24 cellular contexts compared by ENCODE assay signal in genomic region chr2:149473538-149473937, GRCh38.
"Had no signal": no experiment of that assay in that cellular context is flagged by ENCODE, and none has a peak within 500 bp of the region (broad histone marks: within the 10 kb centered on the region; RNA-seq: fewer than 3 reads in every experiment).

No MANE protein-coding gene starts in this region.

- H3K9me3 ChIP-seq: gastrocnemius medialis, heart left ventricle, neutrophil, prostate gland, sigmoid colon, stomach, thyroid gland, vagina had no signal

- H3K4me1 ChIP-seq: gastrocnemius medialis, heart left ventricle, prostate gland, sigmoid colon, stomach, vagina had no signal

- ATAC-seq: gastrocnemius medialis; heart left ventricle; left lobe of liver; natural killer cell treated with Interleukin-12 subunit alpha and Interleukin-12 subunit beta and Interleukin-15 and Interleukin-18, amount 100 ng/mL, for 72 hours; right cardiac atrium; stimulated activated effector memory CD8-positive, alpha-beta T cell treated with anti-CD3 and anti-CD28 coated beads, Interleukin-12 subunit alpha, Interleukin-12 subunit beta, amount 100 ng/mL, for 72 hours had no signal

- H3K36me3 ChIP-seq: gastrocnemius medialis, heart left ventricle, neutrophil, prostate gland, sigmoid colon, stomach, thyroid gland, vagina had no signal

- DNase-seq: dermis blood vessel endothelial cell; effector memory CD4-positive, alpha-beta T cell; foreskin fibroblast; gastrocnemius medialis; heart left ventricle; right cardiac atrium; sigmoid colon; stimulated activated CD4-positive, alpha-beta T cell treated with anti-CD3 and anti-CD28 coated beads, Interleukin-2, amount 100 ng/mL, for 24 hours; stimulated activated CD4-positive, alpha-beta T cell treated with anti-CD3 and anti-CD28 coated beads, Interleukin-4, amount 100 ng/mL, for 24 hours; stimulated activated naive CD4-positive, alpha-beta T cell treated with Interleukin-2 at 50 U/mL for 16 hours; stomach; thyroid gland; trophoblast cell had no signal

- H3K27me3 ChIP-seq: gastrocnemius medialis, hepatocyte, neutrophil, sigmoid colon, stomach, thyroid gland, vagina had no signal

- H3K4me3 ChIP-seq: coronary artery, gastrocnemius medialis, heart left ventricle, hepatocyte, lung, prostate gland, sigmoid colon, stomach, thyroid gland, vagina had no signal

- FAIRE-seq: endothelial cell of umbilical vein, islet of Langerhans had no signal

- H3K27ac ChIP-seq: coronary artery, gastrocnemius medialis, heart left ventricle, hepatocyte, neutrophil, prostate gland, sigmoid colon, stomach, thyroid gland, vagina had no signal
